In the genomic region with DNA sequence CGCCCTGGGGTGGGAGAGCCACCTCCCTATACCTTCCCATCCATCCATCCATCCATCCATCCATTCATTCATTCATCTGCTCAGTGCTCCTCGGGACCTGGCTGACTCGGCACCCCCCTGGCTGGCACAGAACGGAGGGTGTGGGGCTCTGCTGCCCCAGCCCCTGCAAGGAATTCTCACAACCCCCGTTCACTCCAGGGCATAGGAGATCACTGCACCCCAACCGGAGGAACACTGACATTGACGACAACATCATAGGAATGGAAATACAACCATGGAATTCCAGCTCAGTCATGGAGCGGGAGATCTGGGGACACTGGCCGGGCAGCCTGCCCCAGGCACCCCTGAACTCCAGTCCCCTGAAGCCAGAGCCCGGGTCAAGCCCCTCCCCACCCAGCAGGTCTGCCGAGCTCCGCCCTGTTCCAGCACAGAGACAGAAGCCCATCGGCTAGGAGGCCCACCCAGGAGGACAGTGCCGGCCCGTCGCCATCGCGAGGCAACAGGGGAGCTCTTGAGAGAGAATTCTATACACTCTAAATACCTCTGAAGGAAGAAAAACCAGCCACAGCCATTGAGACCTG, we compare ENCODE assay signal across 21 cellular contexts. TPM values are rescaled to one million over a fixed set of nuclear protein-coding genes. Genes with fewer than 3 reads are reported as not detected.
A peak's percentile ranks its signal among the peaks of the same experiment; 100 is the strongest.
DNase-seq lines count a peak whose midpoint lies in the region; TF ChIP-seq lines count a peak whose summit lies in the region.
"Had no signal": no experiment of that assay in that cellular context is flagged by ENCODE, and none has a peak within 500 bp of the region (broad histone marks: within the 10 kb centered on the region; RNA-seq: fewer than 3 reads in every experiment).

No MANE protein-coding gene starts in this region.

- H2BK120ac ChIP-seq in mesendoderm (ENCODE audit: low read depth, low read length) = no peak overlapping the region

- no peak for TF ChIP-seq POLR2A in testis (IDR thresholded peaks at IDR 0.05)

- peaks cover 24 to 88% (median 70%) of the 10 kb centered on the region in 10 experiments for H3K4me1 ChIP-seq in BLaER1 treated with 17β-estradiol and CSF1 and Interleukin-3, amounts not matched to agents 10 nM and 100 nM
- peaks cover 17% of the 10 kb centered on the region for H3K4me1 ChIP-seq in hepatocyte (ENCODE audit: insufficient read depth)
- H3K4me1 ChIP-seq in testis = peaks cover 22% of the 10 kb centered on the region
- H3K4me1 ChIP-seq in mesendoderm (ENCODE audit: control insufficient read depth, low read depth, low read length) = no peaks in the 10 kb centered on the region

- H3K79me2 ChIP-seq in hepatocyte (no peaks in the 10 kb centered on the region), mesendoderm (ENCODE audit: control insufficient read depth, insufficient read depth, low read length) (no peaks in the 10 kb centered on the region)

- TF ChIP-seq CTCF in hepatocyte (IDR thresholded peaks at IDR 0.05; ENCODE audit: poor library complexity) (no peak), testis (IDR thresholded peaks at IDR 0.05) (no peak)

- H3K9me2 ChIP-seq in hepatocyte (replicated peaks; ENCODE audit: insufficient read depth) = no peaks in the 10 kb centered on the region

- intact Hi-C loops in posterior vena cava (cut with DNase I) (no loop called here), testis (cut with DNase I; ENCODE audit: low total_unique reads) (no loop called here)

- H3K27ac ChIP-seq in BLaER1 treated with 17β-estradiol and CSF1 and Interleukin-3, amounts not matched to agents 10 nM and 100 nM = peak overlapping the region in 3 of 11 experiments; percentile 28 to 53 (median 47); a peak in 2 of 22 replicates
- peak overlapping the region; percentile 91 for H3K27ac ChIP-seq in SK-N-MC
- H3K27ac ChIP-seq in hepatocyte = peak overlapping the region; percentile 82
- no peak overlapping the region for H3K27ac ChIP-seq in testis
- H3K27ac ChIP-seq in mesendoderm (ENCODE audit: low read depth, low read length) = no peak overlapping the region
- H3K27ac ChIP-seq: epithelial cell of prostate, WERI-Rb-1 had no signal

- no peak overlapping the region for H2BK15ac ChIP-seq in mesendoderm (replicated peaks; ENCODE audit: low read depth)

- H4K5ac ChIP-seq in mesendoderm (ENCODE audit: low read length) = no peak overlapping the region

- H3K79me1 ChIP-seq in mesendoderm (ENCODE audit: low read length) = no peaks in the 10 kb centered on the region

- H3K4me3 ChIP-seq in BLaER1 treated with 17β-estradiol and CSF1 and Interleukin-3, amounts not matched to agents 10 nM and 100 nM = no peak overlapping the region
- H3K4me3 ChIP-seq in SK-N-MC (peak overlapping the region; percentile 45), hepatocyte (no peak overlapping the region), testis (no peak overlapping the region), mesendoderm (ENCODE audit: low read length) (no peak overlapping the region)
- H3K4me3 ChIP-seq: dorsolateral prefrontal cortex had no signal

- H2BK5ac ChIP-seq in mesendoderm (ENCODE audit: low read length) = no peak overlapping the region

- H3K4me2 ChIP-seq in BLaER1 treated with 17β-estradiol and CSF1 and Interleukin-3, amounts not matched to agents 10 nM and 100 nM = peak overlapping the region in 8 of 11 experiments; percentile 14 to 59 (median 50); a peak in 14 of 22 replicates
- peak overlapping the region; percentile 60 for H3K4me2 ChIP-seq in hepatocyte
- H3K4me2 ChIP-seq in mesendoderm (ENCODE audit: low read length) = no peak overlapping the region

- no peaks in the 10 kb centered on the region for H3K36me3 ChIP-seq in BLaER1 treated with 17β-estradiol and CSF1 and Interleukin-3, amounts not matched to agents 10 nM and 100 nM
- H3K36me3 ChIP-seq in SK-N-MC (ENCODE audit: insufficient read depth, low read length) = no peaks in the 10 kb centered on the region
- H3K36me3 ChIP-seq in hepatocyte (replicated peaks; ENCODE audit: insufficient read depth, low read depth) = no peaks in the 10 kb centered on the region
- no peaks in the 10 kb centered on the region for H3K36me3 ChIP-seq in testis (ENCODE audit: low read depth, missing control alignments)
- no peaks in the 10 kb centered on the region for H3K36me3 ChIP-seq in mesendoderm (ENCODE audit: control insufficient read depth, insufficient read depth, low read length)
- H3K36me3 ChIP-seq: WERI-Rb-1 had no signal

- no peaks in the 10 kb centered on the region for H3K27me3 ChIP-seq in BLaER1 treated with 17β-estradiol and CSF1 and Interleukin-3, amounts not matched to agents 10 nM and 100 nM
- H3K27me3 ChIP-seq in hepatocyte = no peaks in the 10 kb centered on the region
- no peaks in the 10 kb centered on the region for H3K27me3 ChIP-seq in testis
- no peaks in the 10 kb centered on the region for H3K27me3 ChIP-seq in mesendoderm (ENCODE audit: insufficient read depth, low read length, poor library complexity)

- H2AFZ ChIP-seq in hepatocyte = no peak overlapping the region

- no peaks in the 10 kb centered on the region for H3K9me3 ChIP-seq in BLaER1 treated with 17β-estradiol and CSF1 and Interleukin-3, amounts not matched to agents 10 nM and 100 nM (replicated peaks in 1 of 11)
- H3K9me3 ChIP-seq in SK-N-MC (ENCODE audit: low read depth, low read length) (no peaks in the 10 kb centered on the region), hepatocyte (ENCODE audit: low read depth) (no peaks in the 10 kb centered on the region), testis (no peaks in the 10 kb centered on the region)

- peak overlapping the region in 1 of 11 experiments; percentile 50; a peak in 1 of 22 replicates for H3K9ac ChIP-seq in BLaER1 treated with 17β-estradiol and CSF1 and Interleukin-3, amounts not matched to agents 10 nM and 100 nM
- H3K9ac ChIP-seq in SK-N-MC (ENCODE audit: insufficient read length) (peak overlapping the region; percentile 26), mesendoderm (ENCODE audit: low read length) (no peak overlapping the region)

- no peak overlapping the region for H3K56ac ChIP-seq in mesendoderm (ENCODE audit: low read length)

- H3K23ac ChIP-seq in mesendoderm (ENCODE audit: low read length) = no peak overlapping the region

- no peak overlapping the region for H3K18ac ChIP-seq in mesendoderm (ENCODE audit: low read length)

- no peak overlapping the region for H2AK5ac ChIP-seq in mesendoderm (ENCODE audit: low read length)

- H4K8ac ChIP-seq in mesendoderm (ENCODE audit: low read depth, low read length) = no peak overlapping the region

- H3K4ac ChIP-seq in mesendoderm (ENCODE audit: low read depth, low read length) = no peak overlapping the region

- DNase-seq in SK-N-MC (ENCODE audit: low read depth, low spot score) (no peak), hepatocyte (ENCODE audit: low spot score) (no peak), posterior vena cava (ENCODE audit: low spot score) (peak; percentile 76), testis (no peak), mesendoderm (no peak), NCI-H748 (lab: John Stamatoyannopoulos, UW; ENCODE audit: unreplicated experiment) (no peak), DMS53 (lab: John Stamatoyannopoulos, UW) (no peak)
- DNase-seq: activated CD4-positive, alpha-beta T cell treated with anti-CD3 and anti-CD28 coated beads, Interleukin-2, amount 50 U/mL, for 48 hours; activated effector memory CD4-positive, alpha-beta T cell treated with anti-CD3 and anti-CD28 coated beads, Interleukin-2, amount 50 U/mL, for 16 hours; dorsolateral prefrontal cortex; MM.1S; NCI-H1436 treated with DMSO at 0.1 percent for 48 hours; NCI-H2171; NCI-H526; SHP77; stimulated activated CD4-positive, alpha-beta T cell treated with anti-CD3 and anti-CD28 coated beads, Interleukin-15, amount 100 ng/mL, for 24 hours; WERI-Rb-1 had no signal

- WGBS in hepatocyte (ENCODE audit: low lambda C conversion rate, missing lambda C conversion rate) = 62% methylated on average over 17 of the region's 18 CpGs
- 50 to 54% methylated on average over 12 to 18 of the region's 18 CpGs for WGBS in testis, 2 donors
- WGBS in mesendoderm (ENCODE audit: extremely low coverage, insufficient coverage, low lambda C conversion rate) = no CpG with 5 or more reads among the region's 18 CpGs

- no peaks in the 10 kb centered on the region for H4K20me1 ChIP-seq in BLaER1 treated with 17β-estradiol and CSF1 and Interleukin-3, amounts not matched to agents 10 nM and 100 nM
- no peaks in the 10 kb centered on the region for H4K20me1 ChIP-seq in hepatocyte (ENCODE audit: insufficient read depth, poor library complexity, severe bottlenecking)

RNA-seq across cellular contexts. Expression of gene MRGBP, which starts 27.9 kb away (rescaled TPM):
- 14.0 and 18.9 TPM in 2 replicates for total RNA-seq in hepatocyte
- polyA plus RNA-seq in hepatocyte = 18.9 and 20.5 TPM in 2 replicates
- 1 to 10 TPM; 5.0 to 8.0 TPM for total RNA-seq in posterior vena cava
- 10 to 100 TPM; 52.5 to 56.7 TPM for total RNA-seq in testis
- polyA plus RNA-seq in testis (ENCODE audit: insufficient read depth, low read depth, low replicate concordance) = 98.3 TPM
- 13.3 TPM for polyA plus RNA-seq in mesendoderm (2013, experiment 1 of 2)
- polyA plus RNA-seq in mesendoderm (2013, experiment 2 of 2) = 13.2 TPM

RNA-seq across cellular contexts. Expression of gene OGFR, which starts 36.3 kb away (rescaled TPM):
- 43.8 and 47.6 TPM in 2 replicates for total RNA-seq in hepatocyte
- 76.2 and 80.8 TPM in 2 replicates for polyA plus RNA-seq in hepatocyte
- total RNA-seq in posterior vena cava = 10 to 100 TPM; 27.7 to 29.4 TPM
- total RNA-seq in testis = 10 to 100 TPM; 46.6 to 57.0 TPM
- polyA plus RNA-seq in testis (ENCODE audit: insufficient read depth, low read depth, low replicate concordance) = 23.7 TPM
- polyA plus RNA-seq in mesendoderm (2013, experiment 1 of 2) = 11.3 TPM
- 11.4 TPM for polyA plus RNA-seq in mesendoderm (2013, experiment 2 of 2)

RNA-seq across cellular contexts. Expression of gene COL9A3, which starts 48.5 kb away (rescaled TPM):
- total RNA-seq in hepatocyte = 22.6 and 23.9 TPM in 2 replicates
- 68.1 and 77.0 TPM in 2 replicates for polyA plus RNA-seq in hepatocyte
- total RNA-seq in posterior vena cava = 1 to 10 TPM; 1.0 to 1.9 TPM
- 10 to 100 TPM; 19.1 to 50.6 TPM for total RNA-seq in testis
- 21.3 TPM for polyA plus RNA-seq in testis (ENCODE audit: insufficient read depth, low read depth, low replicate concordance)
- polyA plus RNA-seq in mesendoderm (2013, experiment 1 of 2) = 45.6 TPM
- 45.1 TPM for polyA plus RNA-seq in mesendoderm (2013, experiment 2 of 2)
- total RNA-seq: CD8-positive, alpha-beta T cell had no signal

RNA-seq across cellular contexts. Expression of gene NTSR1, which starts 59.7 kb away (rescaled TPM):
- total RNA-seq in hepatocyte = 0.08 and 0.37 TPM in 2 replicates
- 0.09 TPM in 1 of 2 replicates, not detected in the other for polyA plus RNA-seq in hepatocyte
- under 1 TPM in 1 of 2 donors, not detected in 1; 0.14 TPM for total RNA-seq in posterior vena cava
- 1 to 10 TPM in 1 of 2 donors, under 1 TPM in 1; 0.81 to 1.3 TPM for total RNA-seq in testis
- 0.41 TPM for polyA plus RNA-seq in testis (ENCODE audit: insufficient read depth, low read depth, low replicate concordance)
- 0.76 TPM for polyA plus RNA-seq in mesendoderm (2013, experiment 1 of 2)
- polyA plus RNA-seq in mesendoderm (2013, experiment 2 of 2) = 0.73 TPM
- total RNA-seq: CD8-positive, alpha-beta T cell had no signal
- polyA plus RNA-seq: IgD-negative memory B cell had no signal

Comparison
In these comparisons a context has a peak if more than half of its experiments do, and no peak if none do; other contexts are left out.
1. H3K27ac ChIP-seq: peak in SK-N-MC (single experiment) and hepatocyte (single experiment); none in testis (0 of 2) and mesendoderm (single experiment).